Comparison of ENCODE assay signal across 8 cellular contexts in genomic region chr2:98608962-98609604, GRCh38. TPM values are rescaled to one million over a fixed set of nuclear protein-coding genes. Genes with fewer than 3 reads are reported as not detected.
DNase-seq lines count a peak whose midpoint lies in the region; ATAC-seq and TF ChIP-seq lines count a peak whose summit lies in the region.

No MANE protein-coding gene starts in this region.

- no peaks in the 10 kb centered on the region for H3K9me3 ChIP-seq in aorta (ENCODE audit: control insufficient read depth, low read length)

- no peaks in the 10 kb centered on the region for H3K9me3 Mint-ChIP-seq in effector memory CD8-positive, alpha-beta T cell

- peaks cover 45% of the 10 kb centered on the region for H3K36me3 Mint-ChIP-seq in effector memory CD8-positive, alpha-beta T cell (ENCODE audit: insufficient read depth)

- H3K56ac ChIP-seq in mesendoderm (ENCODE audit: low read length): peak overlapping the region; percentile 99

- ATAC-seq in GM21737 (IDR thresholded peaks at IDR 0.05; ENCODE audit: unreplicated experiment) (peak; percentile 17), aorta (ENCODE audit: low FRiP score) (peak; percentile 64)
- ATAC-seq in effector memory CD8-positive, alpha-beta T cell (replicated peaks): peak; percentile 10

- peak overlapping the region; percentile 57 for H4K8ac ChIP-seq in mesendoderm (ENCODE audit: low read depth, low read length)

- intact Hi-C loops in aorta (cut with DNase I): no loop called here

- peaks cover 41% of the 10 kb centered on the region for H3K79me1 ChIP-seq in mesendoderm (ENCODE audit: low read length)

- peak overlapping the region; percentile 90 for H3K4me2 ChIP-seq in mesendoderm (ENCODE audit: low read length)

- H3K27me3 Mint-ChIP-seq in effector memory CD8-positive, alpha-beta T cell: no peaks in the 10 kb centered on the region

- peak overlapping the region; percentile 84 for H4K5ac ChIP-seq in mesendoderm (ENCODE audit: low read length)

- H3K27ac ChIP-seq in C4-2B: peak overlapping the region; percentile 92
- peak overlapping the region; percentile 85 for H3K27ac ChIP-seq in mesendoderm (ENCODE audit: low read depth, low read length)
- peak overlapping the region; percentile 73 to 98 for H3K27ac ChIP-seq in aorta (ENCODE audit: low read depth in 1 of 2, low read length in 2 of 2)

- peaks cover 51 to 71% of the 10 kb centered on the region in 2 donors for H3K4me1 Mint-ChIP-seq in effector memory CD8-positive, alpha-beta T cell (ENCODE audit: low read depth in 2 of 2)

- peaks cover 52% of the 10 kb centered on the region for H3K79me2 ChIP-seq in mesendoderm (ENCODE audit: control insufficient read depth, insufficient read depth, low read length)

- H3K4me3 ChIP-seq in mesendoderm (ENCODE audit: low read length): peak overlapping the region; percentile 92
- H3K4me3 ChIP-seq in aorta (ENCODE audit: low read length in 2 of 2): peak overlapping the region; percentile 51 to 84

- peak overlapping the region; percentile 90 to 94 for H3K4me3 Mint-ChIP-seq in effector memory CD8-positive, alpha-beta T cell

- DNase-seq in RPMI7951 (ENCODE audit: low read depth) (peak; percentile 47), mesendoderm (peak; percentile 44), aorta (no peak), NCI-H2171 treated with DMSO at 0.1 percent for 48 hours (lab: John Stamatoyannopoulos, UW) (no peak), NCI-H187 treated with DMSO at 0.1 percent for 48 hours (lab: John Stamatoyannopoulos, UW) (no peak)
- DNase-seq in effector memory CD8-positive, alpha-beta T cell: peak in 1 of 3 experiments; percentile 16

- no peaks in the 10 kb centered on the region for H3K27me3 ChIP-seq in mesendoderm (ENCODE audit: insufficient read depth, low read length, poor library complexity)
- H3K27me3 ChIP-seq in aorta (ENCODE audit: control insufficient read depth in 1 of 2, insufficient read depth in 2 of 2, low read length in 1 of 2): no peaks in the 10 kb centered on the region

- peak overlapping the region; percentile 98 for H3K18ac ChIP-seq in mesendoderm (ENCODE audit: low read length)

- peaks cover 2% of the 10 kb centered on the region for H3K36me3 ChIP-seq in mesendoderm (ENCODE audit: control insufficient read depth, insufficient read depth, low read length)
- H3K36me3 ChIP-seq in aorta (ENCODE audit: control insufficient read depth in 1 of 2, insufficient read depth in 2 of 2, low read length in 1 of 2): peaks cover 0 to 4% of the 10 kb centered on the region in 2 donors

- no peak overlapping the region for H3K23ac ChIP-seq in mesendoderm (ENCODE audit: low read length)

- no peak for TF ChIP-seq CTCF in C4-2B (conservative IDR thresholded peaks at IDR 0.05)

- H2AK5ac ChIP-seq in mesendoderm (ENCODE audit: low read length): peak overlapping the region; percentile 87

- peak overlapping the region; percentile 96 for H3K9ac ChIP-seq in mesendoderm (ENCODE audit: low read length)

- H2BK5ac ChIP-seq in mesendoderm (ENCODE audit: low read length): peak overlapping the region; percentile 97

- no peak overlapping the region for H2BK15ac ChIP-seq in mesendoderm (replicated peaks; ENCODE audit: low read depth)

- WGBS in mesendoderm (ENCODE audit: extremely low coverage, insufficient coverage, low lambda C conversion rate): no CpG with 5 or more reads among the region's 29 CpGs
- WGBS in aorta, 2 donors: 1% methylated on average over 29 of the region's 29 CpGs

- H3K4ac ChIP-seq in mesendoderm (ENCODE audit: low read depth, low read length): peak overlapping the region; percentile 94

- peak overlapping the region; percentile 96 for H3K27ac Mint-ChIP-seq in effector memory CD8-positive, alpha-beta T cell

- H3K4me1 ChIP-seq in mesendoderm (ENCODE audit: control insufficient read depth, low read depth, low read length) (peaks cover 15% of the 10 kb centered on the region), aorta (ENCODE audit: control insufficient read depth in 1 of 2, insufficient read depth in 2 of 2, low read length in 2 of 2) (peaks cover 0 to 17% of the 10 kb centered on the region in 2 donors)

- peak overlapping the region; percentile 29 for H2BK120ac ChIP-seq in mesendoderm (ENCODE audit: low read depth, low read length)

RNA-seq across cellular contexts. Expression of gene UNC50, which starts 0.7 kb away (rescaled TPM):
- 72.8 and 83.4 TPM in 2 replicates for total RNA-seq in RPMI7951 (2014; rRNA removed; shearing (Covaris generic))
- polyA plus RNA-seq in mesendoderm (2013, experiment 1 of 2): 56.6 TPM
- polyA plus RNA-seq in mesendoderm (2013, experiment 2 of 2): 54.3 TPM
- total RNA-seq in aorta: 10 to 100 TPM; 33.7 to 39.6 TPM
- 10 to 100 TPM; 39.7 to 62.5 TPM for polyA plus RNA-seq in aorta

RNA-seq across cellular contexts. Expression of gene COA5, which starts 0.8 kb away (rescaled TPM):
- total RNA-seq in RPMI7951 (2014; rRNA removed; shearing (Covaris generic)): 41.0 and 43.5 TPM in 2 replicates
- polyA plus RNA-seq in mesendoderm (2013, experiment 1 of 2): 30.2 TPM
- polyA plus RNA-seq in mesendoderm (2013, experiment 2 of 2): 29.8 TPM
- 10 to 100 TPM; 18.1 to 31.1 TPM for total RNA-seq in aorta
- 10 to 100 TPM; 43.5 to 60.3 TPM for polyA plus RNA-seq in aorta

Comparison
In these comparisons a context has a peak if more than half of its experiments do, and no peak if none do; other contexts are left out.
1. ATAC-seq: peak in every context shown above with its lines; median percentile 64 in aorta; 17 in GM21737; 10 in effector memory CD8-positive, alpha-beta T cell.
2. DNase-seq: peak in RPMI7951 (single experiment) and mesendoderm (single experiment); none in aorta (0 of 2), NCI-H2171 treated with DMSO at 0.1 percent for 48 hours (single experiment) and NCI-H187 treated with DMSO at 0.1 percent for 48 hours (single experiment).
3. Peak in every context shown above with its lines, with median percentiles within 50 percentile points of each other: H3K27ac ChIP-seq.